ENCODE assay signal across 8 cellular contexts in the genomic region with DNA sequence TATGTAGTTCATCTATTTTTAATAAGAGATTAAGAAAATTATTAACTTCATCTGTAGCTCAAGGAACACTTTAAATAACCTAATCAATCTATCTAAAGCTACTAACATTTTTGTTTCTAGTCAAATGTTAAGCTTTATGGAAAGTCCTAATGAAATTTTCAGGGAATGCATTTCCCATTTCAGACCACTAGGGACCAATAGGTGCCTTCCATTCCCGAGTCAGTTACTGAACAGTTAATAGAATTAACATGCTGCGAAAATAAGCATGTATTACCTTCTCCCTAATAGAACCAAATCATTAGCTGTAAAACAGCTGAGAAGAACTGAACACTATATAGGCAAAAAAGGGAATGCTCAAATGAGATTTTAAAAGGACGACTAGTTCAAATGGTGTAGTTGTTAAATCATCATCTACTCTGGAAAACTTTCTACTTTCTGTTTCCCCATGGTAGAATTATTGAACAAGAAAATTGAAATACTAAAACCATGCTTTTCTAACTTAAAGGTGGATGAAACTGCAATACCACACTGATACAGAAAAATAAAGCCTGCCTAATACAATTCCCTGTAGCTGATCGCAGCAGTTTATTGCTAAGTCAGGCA. TPM values are rescaled to one million over a fixed set of nuclear protein-coding genes. Genes with fewer than 3 reads are reported as not detected.
A peak's percentile ranks its signal among the peaks of the same experiment; 100 is the strongest.
DNase-seq lines count a peak whose midpoint lies in the region; ATAC-seq, FAIRE-seq and TF ChIP-seq lines count a peak whose summit lies in the region.

No MANE protein-coding gene starts in this region.

- no peak overlapping the region for H3K27ac ChIP-seq in mammary epithelial cell (ENCODE audit: insufficient read depth, low read depth, low read length)

- CTCF ChIA-PET in mammary epithelial cell (lab: Charles Lee; ENCODE audit: low non-redundant PET): interaction anchor here (0.7 kb wide), 1 partner anchor 9 kb away, joined by 5 read pairs; no protein-coding TSS in a partner anchor
- CTCF ChIA-PET in activated naive CD4-positive, alpha-beta T cell treated with anti-CD3 and anti-CD28 coated beads for 36 hours (lab: Charles Lee): interaction anchor here (0.9 to 1.7 kb wide), 6 partner anchors 8 to 113 kb away, joined by 3 to 10 read pairs (median 3); no protein-coding TSS in a partner anchor

- 51% methylated on average over 4 of the region's 4 CpGs for WGBS in mammary epithelial cell (ENCODE audit: low coverage, missing lambda C conversion rate)

- H3K4me1 Mint-ChIP-seq in nephron progenitor cell: peaks cover 23% of the 10 kb centered on the region
- H3K4me1 Mint-ChIP-seq in activated naive CD4-positive, alpha-beta T cell treated with anti-CD3 and anti-CD28 coated beads for 36 hours (ENCODE audit: low read depth): peaks cover 38% of the 10 kb centered on the region

- H3K9me3 Mint-ChIP-seq in nephron progenitor cell: no peaks in the 10 kb centered on the region
- H3K9me3 Mint-ChIP-seq in activated naive CD4-positive, alpha-beta T cell treated with anti-CD3 and anti-CD28 coated beads for 36 hours: no peaks in the 10 kb centered on the region

- no peak overlapping the region for H3K27ac Mint-ChIP-seq in nephron progenitor cell
- no peak overlapping the region for H3K27ac Mint-ChIP-seq in activated naive CD4-positive, alpha-beta T cell treated with anti-CD3 and anti-CD28 coated beads for 36 hours

- H4K20me1 ChIP-seq in mammary epithelial cell (ENCODE audit: insufficient read depth, low read length): no peaks in the 10 kb centered on the region

- peak; percentile 11 for FAIRE-seq in D721Med (lab: Jason Lieb, UNC)

- H3K9me3 ChIP-seq in mammary epithelial cell (replicated peaks; ENCODE audit: insufficient read depth, low read length): no peaks in the 10 kb centered on the region

- H3K36me3 ChIP-seq in mammary epithelial cell (ENCODE audit: insufficient read depth, low read length): no peaks in the 10 kb centered on the region

- dilution Hi-C loops in mammary epithelial cell (cut with HindIII; ENCODE audit: low sequenced_read_pairs): no loop called here

- no peak overlapping the region for H3K4me3 Mint-ChIP-seq in nephron progenitor cell
- H3K4me3 Mint-ChIP-seq in activated naive CD4-positive, alpha-beta T cell treated with anti-CD3 and anti-CD28 coated beads for 36 hours: no peak overlapping the region

- H3K27me3 ChIP-seq in mammary epithelial cell (ENCODE audit: insufficient read depth, low read length): no peaks in the 10 kb centered on the region

- no peak overlapping the region for H3K4me3 ChIP-seq in mammary epithelial cell (replicated peaks in 1 of 3; ENCODE audit: insufficient read depth in 1 of 3, low read depth in 2 of 3, low read length in 3 of 3)

- no peaks in the 10 kb centered on the region for H3K36me3 Mint-ChIP-seq in nephron progenitor cell (ENCODE audit: low read depth)
- H3K36me3 Mint-ChIP-seq in activated naive CD4-positive, alpha-beta T cell treated with anti-CD3 and anti-CD28 coated beads for 36 hours (ENCODE audit: low read depth): peaks cover 2% of the 10 kb centered on the region

- in situ Hi-C loops in mammary epithelial cell (cut with MboI; ENCODE audit: low sequenced_read_pairs in 2 of 2): no loop called here

- peaks cover 4% of the 10 kb centered on the region for H3K27me3 Mint-ChIP-seq in nephron progenitor cell (ENCODE audit: low read depth, poor library complexity)
- H3K27me3 Mint-ChIP-seq in activated naive CD4-positive, alpha-beta T cell treated with anti-CD3 and anti-CD28 coated beads for 36 hours (ENCODE audit: low read depth): no peaks in the 10 kb centered on the region

- TF ChIP-seq CTCF in D721Med (IDR thresholded peaks at IDR 0.05; ENCODE audit: insufficient read depth, missing control alignments): peak; percentile 48
- TF ChIP-seq CTCF in mammary epithelial cell (conservative IDR thresholded peaks at IDR 0.05 in 1 of 2, IDR thresholded peaks at IDR 0.05 in 1 of 2; ENCODE audit: extremely low read depth in 1 of 2, insufficient read depth in 1 of 2, low read depth in 1 of 2, low read length in 2 of 2): peak; percentile 73 to 83
- TF ChIP-seq CTCF in nephron progenitor cell (IDR thresholded peaks at IDR 0.05): peak; percentile 70

- no peak for TF ChIP-seq EP300 in Ishikawa (IDR thresholded peaks at IDR 0.05; ENCODE audit: borderline replicate concordance)

- DNase-seq in D721Med (ENCODE audit: insufficient read length, low spot score): no peak
- DNase-seq in mammary epithelial cell: peak; percentile 1
- DNase-seq in nephron progenitor cell: no peak
- no peak for DNase-seq in D341Med (ENCODE audit: low spot score)
- no peak for DNase-seq in activated naive CD4-positive, alpha-beta T cell treated with anti-CD3 and anti-CD28 coated beads for 36 hours
- DNase-seq in left colon: no peak

- peaks cover 22% of the 10 kb centered on the region for H3K79me2 ChIP-seq in mammary epithelial cell (ENCODE audit: insufficient read depth, low read length)

- H3K4me1 ChIP-seq in mammary epithelial cell (ENCODE audit: insufficient read depth, low read length): no peaks in the 10 kb centered on the region

- no peak overlapping the region for H2AFZ ChIP-seq in mammary epithelial cell (ENCODE audit: low read depth, low read length)

- no peak overlapping the region for H3K9ac ChIP-seq in mammary epithelial cell (ENCODE audit: insufficient read depth, low read length)

- H3K4me2 ChIP-seq in mammary epithelial cell (ENCODE audit: insufficient read depth, low read depth, low read length): peak overlapping the region; percentile 33

- no TSS peak for BruUV-seq in mammary epithelial cell (replicated peaks; lab: Mats Ljungman, UMichigan)

- ATAC-seq in left colon: no peak
- ATAC-seq in GM18868 (IDR thresholded peaks at IDR 0.05; ENCODE audit: unreplicated experiment): no peak

- peak; percentile 59 for TF ChIP-seq RAD21 in Ishikawa (IDR thresholded peaks at IDR 0.05; ENCODE audit: low read depth)

- intact Hi-C loops in mammary epithelial cell (cut with micrococcal nuclease) (no loop called here), left colon (cut with DNase I, micrococcal nuclease) (no loop called here)
- intact Hi-C loops in activated naive CD4-positive, alpha-beta T cell treated with anti-CD3 and anti-CD28 coated beads for 36 hours (cut with micrococcal nuclease): no loop called here

TF ChIP-seq in Ishikawa, 13 proteins besides CTCF, POLR2A, EP300 and RAD21:
- TF ChIP-seq EGR1 (IDR thresholded peaks at IDR 0.05) (no peak), REST (IDR thresholded peaks at IDR 0.05; ENCODE audit: low read depth) (no peak), ZBTB7A (IDR thresholded peaks at IDR 0.05; ENCODE audit: low read depth) (no peak), FOXM1 (IDR thresholded peaks at IDR 0.05; ENCODE audit: borderline replicate concordance, low read depth) (no peak), CREB1 (IDR thresholded peaks at IDR 0.05; ENCODE audit: low read depth) (no peak), YY1 (IDR thresholded peaks at IDR 0.05; ENCODE audit: low read depth) (no peak), TEAD4 (IDR thresholded peaks at IDR 0.05) (no peak), CEBPB (IDR thresholded peaks at IDR 0.05) (no peak), TCF12 (IDR thresholded peaks at IDR 0.05; ENCODE audit: low read depth) (no peak), NFIC (IDR thresholded peaks at IDR 0.05) (no peak), TAF1 (IDR thresholded peaks at IDR 0.05; ENCODE audit: low read depth) (no peak)
- TF ChIP-seq, protein P1, sequence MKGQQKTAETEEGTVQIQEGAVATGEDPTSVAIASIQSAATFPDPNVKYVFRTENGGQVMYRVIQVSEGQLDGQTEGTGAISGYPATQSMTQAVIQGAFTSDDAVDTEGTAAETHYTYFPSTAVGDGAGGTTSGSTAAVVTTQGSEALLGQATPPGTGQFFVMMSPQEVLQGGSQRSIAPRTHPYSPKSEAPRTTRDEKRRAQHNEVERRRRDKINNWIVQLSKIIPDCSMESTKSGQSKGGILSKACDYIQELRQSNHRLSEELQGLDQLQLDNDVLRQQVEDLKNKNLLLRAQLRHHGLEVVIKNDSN (IDR thresholded peaks at IDR 0.05): no peak
- TF ChIP-seq, protein P2, sequence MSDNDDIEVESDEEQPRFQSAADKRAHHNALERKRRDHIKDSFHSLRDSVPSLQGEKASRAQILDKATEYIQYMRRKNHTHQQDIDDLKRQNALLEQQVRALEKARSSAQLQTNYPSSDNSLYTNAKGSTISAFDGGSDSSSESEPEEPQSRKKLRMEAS (IDR thresholded peaks at IDR 0.05): no peak

RNA-seq across cellular contexts. Expression of gene STX18, which starts 22.5 kb away (rescaled TPM):
- total RNA-seq in mammary epithelial cell (10 to 100 TPM; 17.7 to 25.0 TPM), left colon (10 to 100 TPM; 37.9 to 43.3 TPM)
- polyA plus RNA-seq in mammary epithelial cell: 15.1 TPM
- 3.9 TPM for polyA minus RNA-seq in mammary epithelial cell
- 10 to 100 TPM; 18.3 to 19.0 TPM for total RNA-seq in activated naive CD4-positive, alpha-beta T cell treated with anti-CD3 and anti-CD28 coated beads for 36 hours
